1 cellular context compared by ENCODE assay signal in genomic region chrX:15882704-15883539, GRCh38.
TF ChIP-seq lines count a peak whose summit lies in the region.

No MANE protein-coding gene starts in this region.

TF ChIP-seq in GM12878, 131 proteins besides CTCF, POLR2A, EP300 and RAD21 (continued from another document and continues in another):
- TF ChIP-seq ZBTB4 (CRISPR knock-in tag; IDR thresholded peaks at IDR 0.05): peak; percentile 89
- no peak for TF ChIP-seq ZBTB33 (IDR thresholded peaks at IDR 0.05)
- no peak for TF ChIP-seq RCOR1 (conservative IDR thresholded peaks at IDR 0.05; ENCODE audit: low read depth, low read length)
- TF ChIP-seq ZSCAN29 (IDR thresholded peaks at IDR 0.05): peak; percentile 98
- no peak for TF ChIP-seq TCF3 (IDR thresholded peaks at IDR 0.05; ENCODE audit: borderline replicate concordance, insufficient read depth, low read depth, low read length)
- no peak for TF ChIP-seq NKRF (conservative IDR thresholded peaks at IDR 0.05)
- no peak for TF ChIP-seq ZNF384 (IDR thresholded peaks at IDR 0.05; ENCODE audit: borderline replicate concordance, low read depth, low read length)
- peak; percentile 99 for TF ChIP-seq ZNF687 (IDR thresholded peaks at IDR 0.05)
- no peak for TF ChIP-seq IRF3 (IDR thresholded peaks at IDR 0.05)
- no peak for TF ChIP-seq FOXM1 (IDR thresholded peaks at IDR 0.05; ENCODE audit: low read depth, low read length)
- TF ChIP-seq PRDM15 (CRISPR knock-in tag; IDR thresholded peaks at IDR 0.05): no peak; the same call in 1 of the 2 replicates
- TF ChIP-seq RBBP5 (conservative IDR thresholded peaks at IDR 0.05): no peak
- no peak for TF ChIP-seq NFIC (IDR thresholded peaks at IDR 0.05; ENCODE audit: low read depth, low read length)
- TF ChIP-seq SP1 (IDR thresholded peaks at IDR 0.05; ENCODE audit: low read depth, low read length): no peak
- no peak for TF ChIP-seq RELA (IDR thresholded peaks at IDR 0.05; ENCODE audit: borderline replicate concordance, partially characterized antibody)
- TF ChIP-seq JUNB (IDR thresholded peaks at IDR 0.05): no peak
- TF ChIP-seq CREM (IDR thresholded peaks at IDR 0.05; ENCODE audit: low read depth): no peak
- TF ChIP-seq BCLAF1 (IDR thresholded peaks at IDR 0.05): no peak
- no peak for TF ChIP-seq MYB (IDR thresholded peaks at IDR 0.05; ENCODE audit: borderline replicate concordance, low read depth, low read length)
- no peak for TF ChIP-seq EGR1 (IDR thresholded peaks at IDR 0.05; ENCODE audit: borderline replicate concordance in 1 of 2, low read depth in 2 of 2, low read length in 2 of 2)
- no peak for TF ChIP-seq SUZ12 (IDR thresholded peaks at IDR 0.05; ENCODE audit: unreplicated experiment)
- TF ChIP-seq NR2F1 (conservative IDR thresholded peaks at IDR 0.05): peak; percentile 93
- TF ChIP-seq ATF3 (IDR thresholded peaks at IDR 0.05; ENCODE audit: borderline replicate concordance, extremely low read depth, low read depth, low read length): no peak
- no peak for TF ChIP-seq ZNF217 (IDR thresholded peaks at IDR 0.05)
- peak; percentile 71 for TF ChIP-seq NR2C1 (IDR thresholded peaks at IDR 0.05)
- TF ChIP-seq RAD51 (IDR thresholded peaks at IDR 0.05): no peak
- TF ChIP-seq WRNIP1 (IDR thresholded peaks at IDR 0.05; ENCODE audit: borderline replicate concordance, low read depth, low read length): no peak
- TF ChIP-seq BRCA1 (IDR thresholded peaks at IDR 0.05; ENCODE audit: low read depth, low read length): no peak
- no peak for TF ChIP-seq SMC3 (IDR thresholded peaks at IDR 0.05; ENCODE audit: borderline replicate concordance, low read length)
- no peak for TF ChIP-seq ZBED1 (IDR thresholded peaks at IDR 0.05; ENCODE audit: borderline replicate concordance)
- no peak for TF ChIP-seq YBX1 (IDR thresholded peaks at IDR 0.05)
- TF ChIP-seq MTA3 (IDR thresholded peaks at IDR 0.05; ENCODE audit: borderline replicate concordance, low read length): no peak
- TF ChIP-seq IKZF1 (conservative IDR thresholded peaks at IDR 0.05): no peak
- no peak for TF ChIP-seq CHD1 (IDR thresholded peaks at IDR 0.05; ENCODE audit: low read depth, low read length)
- peak; percentile 83 for TF ChIP-seq RUNX3 (IDR thresholded peaks at IDR 0.05; ENCODE audit: low read length)
